ENCODE assay signal across 25 cellular contexts in the genomic region with DNA sequence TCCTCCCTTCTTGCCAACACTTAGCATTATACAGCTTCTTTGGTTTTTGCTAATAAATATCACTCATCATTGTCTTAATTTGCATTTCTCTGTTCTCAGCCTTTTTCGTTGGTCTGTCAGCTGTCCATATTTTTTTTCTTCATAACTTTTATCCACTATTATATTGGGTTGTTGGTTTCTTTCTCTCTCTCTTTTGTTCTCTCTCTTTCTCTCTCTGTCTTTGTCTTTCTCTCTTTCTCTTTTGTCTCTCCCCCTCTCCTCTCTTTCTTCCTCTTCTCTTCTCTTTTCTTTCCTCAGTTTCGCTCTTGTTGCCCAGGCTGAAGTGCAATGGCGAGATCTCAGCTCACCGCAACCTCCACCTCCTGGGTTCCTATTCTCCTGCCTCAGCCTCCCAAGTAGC. TPM values are rescaled to one million over a fixed set of nuclear protein-coding genes. Genes with fewer than 3 reads are reported as not detected.
DNase-seq lines count a peak whose midpoint lies in the region; ATAC-seq and TF ChIP-seq lines count a peak whose summit lies in the region.
"Had no signal": no experiment of that assay in that cellular context is flagged by ENCODE, and none has a peak within 500 bp of the region (broad histone marks: within the 10 kb centered on the region; RNA-seq: fewer than 3 reads in every experiment).

No MANE protein-coding gene starts in this region.

- H3K4me1 ChIP-seq in Caco-2 (peaks cover 65% of the 10 kb centered on the region), HAP-1 (peaks cover 10% of the 10 kb centered on the region)

- no peaks in the 10 kb centered on the region for H3K9me3 Mint-ChIP-seq in activated CD4-positive, alpha-beta T cell treated with anti-CD3 and anti-CD28 coated beads, Interleukin-2, amount 10 ng/mL, durations not matched to agents 24 days and 14 days
- no peaks in the 10 kb centered on the region for H3K9me3 Mint-ChIP-seq in Caco-2 (ENCODE audit: unreplicated experiment)
- H3K9me3 Mint-ChIP-seq in activated CD4-positive, alpha-beta memory T cell treated with anti-CD3 and anti-CD28 coated beads for 36 hours, result no peaks in the 10 kb centered on the region
- no peaks in the 10 kb centered on the region for H3K9me3 Mint-ChIP-seq in naive thymus-derived CD8-positive, alpha-beta T cell
- H3K9me3 Mint-ChIP-seq: T-helper 2 cell treated with Interferon-gamma antibody and Interleukin-4, amounts not matched to agents 5 μg/mL and 100 μg/mL, for 36 hours had no signal

- no peak for DNase-seq in activated CD4-positive, alpha-beta T cell treated with anti-CD3 and anti-CD28 coated beads, Interleukin-2, amount 10 ng/mL, durations not matched to agents 24 days and 14 days
- DNase-seq in activated CD4-positive, alpha-beta T cell treated with anti-CD3 and anti-CD28 coated beads for 48 hours, result no peak
- DNase-seq in Caco-2 (no peak), NCI-H2196 (lab: John Stamatoyannopoulos, UW; ENCODE audit: unreplicated experiment) (no peak), HAP-1 (ENCODE audit: low spot score in 2 of 2) (no peak)
- DNase-seq in activated CD4-positive, alpha-beta memory T cell treated with anti-CD3 and anti-CD28 coated beads for 36 hours, result no peak
- DNase-seq in naive thymus-derived CD8-positive, alpha-beta T cell, result no peak
- DNase-seq: activated CD4-positive, alpha-beta T cell treated with anti-CD3 and anti-CD28 coated beads, Interleukin-2, amount 50 U/mL, for 4 hours; amniotic stem cell; effector CD8-positive, alpha-beta T cell; erythroblast; GF-D8; heart left ventricle; left cardiac atrium; NCI-H2081; NCI-H345; PC-9; Right ventricle myocardium superior; stimulated activated CD4-positive, alpha-beta T cell treated with anti-CD3 and anti-CD28 coated beads, Interleukin-1b, Interleukin-23, amount 100 ng/mL, for 48 hours; substantia nigra had no signal

- no peak overlapping the region for H3K4me3 Mint-ChIP-seq in activated CD4-positive, alpha-beta T cell treated with anti-CD3 and anti-CD28 coated beads, Interleukin-2, amount 10 ng/mL, durations not matched to agents 24 days and 14 days
- no peak overlapping the region for H3K4me3 Mint-ChIP-seq in Caco-2 (ENCODE audit: unreplicated experiment)
- no peak overlapping the region for H3K4me3 Mint-ChIP-seq in activated CD4-positive, alpha-beta memory T cell treated with anti-CD3 and anti-CD28 coated beads for 36 hours
- H3K4me3 Mint-ChIP-seq in naive thymus-derived CD8-positive, alpha-beta T cell, result peak overlapping the region in 3 of 10 donors; percentile 0 to 34 (median 22)

- ATAC-seq in naive thymus-derived CD8-positive, alpha-beta T cell, result no peak
- no peak for ATAC-seq in GM18868 (IDR thresholded peaks at IDR 0.05; ENCODE audit: unreplicated experiment)
- ATAC-seq: heart left ventricle, left cardiac atrium had no signal

- CTCF ChIA-PET in Caco-2 (lab: Charles Lee), result no interaction called here
- CTCF ChIA-PET in activated CD4-positive, alpha-beta memory T cell treated with anti-CD3 and anti-CD28 coated beads for 36 hours (lab: Charles Lee), result interaction anchor here (1.1 kb wide), 1 partner anchor 14 kb away, joined by 4 read pairs; no protein-coding TSS in a partner anchor

- H3K27ac Mint-ChIP-seq in activated CD4-positive, alpha-beta T cell treated with anti-CD3 and anti-CD28 coated beads, Interleukin-2, amount 10 ng/mL, durations not matched to agents 24 days and 14 days, result peak overlapping the region; percentile 70
- peak overlapping the region; percentile 50 for H3K27ac Mint-ChIP-seq in Caco-2 (ENCODE audit: unreplicated experiment)
- peak overlapping the region; percentile 49 for H3K27ac Mint-ChIP-seq in activated CD4-positive, alpha-beta memory T cell treated with anti-CD3 and anti-CD28 coated beads for 36 hours
- peak overlapping the region in 8 of 10 donors; percentile 1 to 77 (median 34) for H3K27ac Mint-ChIP-seq in naive thymus-derived CD8-positive, alpha-beta T cell

- H3K36me3 Mint-ChIP-seq in activated CD4-positive, alpha-beta T cell treated with anti-CD3 and anti-CD28 coated beads, Interleukin-2, amount 10 ng/mL, durations not matched to agents 24 days and 14 days (ENCODE audit: low read depth), result peaks cover 31% of the 10 kb centered on the region
- no peaks in the 10 kb centered on the region for H3K36me3 Mint-ChIP-seq in Caco-2 (ENCODE audit: insufficient read depth, unreplicated experiment)
- H3K36me3 Mint-ChIP-seq in activated CD4-positive, alpha-beta memory T cell treated with anti-CD3 and anti-CD28 coated beads for 36 hours, result peaks cover 5% of the 10 kb centered on the region
- peaks cover 0 to 2% (median 0%) of the 10 kb centered on the region in 3 donors for H3K36me3 Mint-ChIP-seq in naive thymus-derived CD8-positive, alpha-beta T cell

- peaks cover 44% of the 10 kb centered on the region for H3K4me1 Mint-ChIP-seq in activated CD4-positive, alpha-beta T cell treated with anti-CD3 and anti-CD28 coated beads, Interleukin-2, amount 10 ng/mL, durations not matched to agents 24 days and 14 days
- H3K4me1 Mint-ChIP-seq in Caco-2 (ENCODE audit: low read depth, unreplicated experiment), result peaks cover 31% of the 10 kb centered on the region
- peaks cover 60% of the 10 kb centered on the region for H3K4me1 Mint-ChIP-seq in activated CD4-positive, alpha-beta memory T cell treated with anti-CD3 and anti-CD28 coated beads for 36 hours (ENCODE audit: low read depth)
- H3K4me1 Mint-ChIP-seq in naive thymus-derived CD8-positive, alpha-beta T cell, result peaks cover 33 to 75% (median 65%) of the 10 kb centered on the region in 4 donors

- H3K27me3 Mint-ChIP-seq in activated CD4-positive, alpha-beta T cell treated with anti-CD3 and anti-CD28 coated beads, Interleukin-2, amount 10 ng/mL, durations not matched to agents 24 days and 14 days, result no peaks in the 10 kb centered on the region
- H3K27me3 Mint-ChIP-seq in Caco-2 (ENCODE audit: insufficient read depth, unreplicated experiment), result no peaks in the 10 kb centered on the region
- H3K27me3 Mint-ChIP-seq in activated CD4-positive, alpha-beta memory T cell treated with anti-CD3 and anti-CD28 coated beads for 36 hours, result no peaks in the 10 kb centered on the region
- no peaks in the 10 kb centered on the region for H3K27me3 Mint-ChIP-seq in naive thymus-derived CD8-positive, alpha-beta T cell
- H3K27me3 Mint-ChIP-seq: IgD-negative memory B cell had no signal

- no TSS peak for BruUV-seq in Caco-2 (replicated peaks; lab: Mats Ljungman, UMichigan)

- no peaks in the 10 kb centered on the region; the same call in 1 of the 2 replicates for H3K9me3 ChIP-seq in Caco-2
- H3K9me3 ChIP-seq in HAP-1, result no peaks in the 10 kb centered on the region
- H3K9me3 ChIP-seq: breast epithelium, heart left ventricle had no signal

- H3K4me3 ChIP-seq in Caco-2 (ENCODE audit: low read depth, low read length), result no peak overlapping the region
- no peak overlapping the region for H3K4me3 ChIP-seq in HAP-1
- H3K4me3 ChIP-seq: breast epithelium, heart left ventricle, skin epidermis had no signal

- H3K27me3 ChIP-seq in Caco-2 (replicated peaks; ENCODE audit: control insufficient read depth, insufficient read depth, low read length) (no peaks in the 10 kb centered on the region), HAP-1 (ENCODE audit: low read depth) (no peaks in the 10 kb centered on the region)
- H3K27me3 ChIP-seq: breast epithelium, heart left ventricle had no signal

- POLR2A ChIA-PET in Caco-2 (lab: Charles Lee), result no interaction called here
- POLR2A ChIA-PET in activated CD4-positive, alpha-beta memory T cell treated with anti-CD3 and anti-CD28 coated beads for 36 hours (lab: Charles Lee), result no interaction called here
- POLR2A ChIA-PET in naive thymus-derived CD8-positive, alpha-beta T cell (lab: Charles Lee), result no interaction called here

- TF ChIP-seq CTCF in Caco-2 (IDR thresholded peaks at IDR 0.05; ENCODE audit: insufficient read depth in 1 of 2, low read depth in 1 of 2, low read length in 1 of 2, severe bottlenecking in 1 of 2, unreplicated experiment in 1 of 2), result no peak

- in situ Hi-C loops in HAP-1 (cut with MboI; ENCODE audit: low sequenced_read_pairs), result no loop called here

- H3K36me3 ChIP-seq in Caco-2 (ENCODE audit: control insufficient read depth, insufficient read depth, low read length) (no peaks in the 10 kb centered on the region), HAP-1 (replicated peaks) (no peaks in the 10 kb centered on the region)
- H3K36me3 ChIP-seq: breast epithelium, heart left ventricle had no signal

- intact Hi-C loops in activated CD4-positive, alpha-beta T cell treated with anti-CD3 and anti-CD28 coated beads, Interleukin-2, amount 10 ng/mL, durations not matched to agents 24 days and 14 days (cut with micrococcal nuclease), result no loop called here
- intact Hi-C loops in Caco-2 (cut with micrococcal nuclease; ENCODE audit: unreplicated experiment), result loop anchor here (5.0 kb wide), 1 partner anchor 35 kb away; a partner anchor contains a TSS
- intact Hi-C loops in activated CD4-positive, alpha-beta memory T cell treated with anti-CD3 and anti-CD28 coated beads for 36 hours (cut with micrococcal nuclease), result no loop called here

RNA-seq across cellular contexts. Expression of a gene that starts 36.5 kb away (rescaled TPM):
- total RNA-seq in activated CD4-positive, alpha-beta T cell treated with anti-CD3 and anti-CD28 coated beads, Interleukin-2, amount 10 ng/mL, durations not matched to agents 24 days and 14 days, result 48.7 and 49.5 TPM in 2 replicates
- 17.0 and 18.3 TPM in 2 replicates for total RNA-seq in Caco-2 (2022)
- total RNA-seq in activated CD4-positive, alpha-beta memory T cell treated with anti-CD3 and anti-CD28 coated beads for 36 hours, result 10 to 100 TPM; 41.4 to 44.0 TPM
- total RNA-seq in naive thymus-derived CD8-positive, alpha-beta T cell, result 10 to 100 TPM; 23.0 to 23.5 TPM
- polyA plus RNA-seq in naive thymus-derived CD8-positive, alpha-beta T cell, result 10 to 100 TPM in 2 of 3 donors, 1 to 10 TPM in 1; 7.6 to 11.8 (median 10.1) TPM
